In the genomic region with DNA sequence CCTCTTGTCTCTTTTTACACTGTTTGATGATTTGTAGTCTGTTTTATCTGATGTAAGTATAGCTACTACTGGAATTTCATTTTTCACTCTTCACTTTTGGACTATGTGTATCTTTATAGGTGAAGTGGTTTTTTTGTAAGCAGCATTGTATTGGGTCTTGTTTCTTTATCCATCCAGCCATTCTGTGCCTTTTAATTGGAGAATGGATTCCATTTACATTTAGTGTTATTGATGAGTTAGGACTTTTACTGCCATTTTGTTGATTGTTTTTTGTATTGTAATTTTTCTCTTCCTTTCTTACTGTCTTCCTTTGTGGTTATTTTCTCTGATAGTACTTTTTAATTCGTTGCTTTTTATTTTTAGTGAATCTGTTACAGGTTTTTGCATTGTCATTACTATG, we compare ENCODE assay signal across 2 cellular contexts.
TF ChIP-seq lines count a peak whose summit lies in the region.

No MANE protein-coding gene starts in this region.

TF ChIP-seq in A549, 52 proteins besides CTCF, POLR2A, EP300 and RAD21:
- TF ChIP-seq CHD4 (IDR thresholded peaks at IDR 0.05; ENCODE audit: borderline replicate concordance) = no peak
- TF ChIP-seq MAFK (IDR thresholded peaks at IDR 0.05; ENCODE audit: partially characterized antibody) = peak; percentile 1
TF ChIP-seq in A549: peak in this region for 1.

TF ChIP-seq in K562, 482 proteins besides CTCF, POLR2A, EP300 and RAD21:
- no peak for TF ChIP-seq NRF1 (conservative IDR thresholded peaks at IDR 0.05 in 1 of 2, IDR thresholded peaks at IDR 0.05 in 1 of 2)
- TF ChIP-seq ZBTB8A (IDR thresholded peaks at IDR 0.05; ENCODE audit: partially characterized antibody) = no peak
- no peak for TF ChIP-seq STAG1 (CRISPR knock-in tag; IDR thresholded peaks at IDR 0.05; ENCODE audit: borderline replicate concordance)
- TF ChIP-seq ZSCAN32 (CRISPR knock-in tag; IDR thresholded peaks at IDR 0.05) = no peak
- peak; percentile 30; the same call in 1 of the 2 replicates for TF ChIP-seq C11orf30 (IDR thresholded peaks at IDR 0.05; ENCODE audit: low read depth)
- TF ChIP-seq TAF15 (IDR thresholded peaks at IDR 0.05; ENCODE audit: low read depth, low read length) = no peak
- TF ChIP-seq PHB (CRISPR knock-in tag; IDR thresholded peaks at IDR 0.05) = no peak
- TF ChIP-seq, protein P1, sequence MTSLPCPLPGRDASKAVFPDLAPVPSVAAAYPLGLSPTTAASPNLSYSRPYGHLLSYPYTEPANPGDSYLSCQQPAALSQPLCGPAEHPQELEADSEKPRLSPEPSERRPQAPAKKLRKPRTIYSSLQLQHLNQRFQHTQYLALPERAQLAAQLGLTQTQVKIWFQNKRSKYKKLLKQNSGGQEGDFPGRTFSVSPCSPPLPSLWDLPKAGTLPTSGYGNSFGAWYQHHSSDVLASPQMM (CRISPR knock-in tag; IDR thresholded peaks at IDR 0.05) = no peak
- TF ChIP-seq PHTF2 (CRISPR knock-in tag; IDR thresholded peaks at IDR 0.05) = no peak
- TF ChIP-seq CEBPG (CRISPR knock-in tag; IDR thresholded peaks at IDR 0.05) = no peak
- no peak for TF ChIP-seq CEBPG (tag; conservative IDR thresholded peaks at IDR 0.05 in 1 of 2, IDR thresholded peaks at IDR 0.05 in 1 of 2)
- TF ChIP-seq, protein P2, sequence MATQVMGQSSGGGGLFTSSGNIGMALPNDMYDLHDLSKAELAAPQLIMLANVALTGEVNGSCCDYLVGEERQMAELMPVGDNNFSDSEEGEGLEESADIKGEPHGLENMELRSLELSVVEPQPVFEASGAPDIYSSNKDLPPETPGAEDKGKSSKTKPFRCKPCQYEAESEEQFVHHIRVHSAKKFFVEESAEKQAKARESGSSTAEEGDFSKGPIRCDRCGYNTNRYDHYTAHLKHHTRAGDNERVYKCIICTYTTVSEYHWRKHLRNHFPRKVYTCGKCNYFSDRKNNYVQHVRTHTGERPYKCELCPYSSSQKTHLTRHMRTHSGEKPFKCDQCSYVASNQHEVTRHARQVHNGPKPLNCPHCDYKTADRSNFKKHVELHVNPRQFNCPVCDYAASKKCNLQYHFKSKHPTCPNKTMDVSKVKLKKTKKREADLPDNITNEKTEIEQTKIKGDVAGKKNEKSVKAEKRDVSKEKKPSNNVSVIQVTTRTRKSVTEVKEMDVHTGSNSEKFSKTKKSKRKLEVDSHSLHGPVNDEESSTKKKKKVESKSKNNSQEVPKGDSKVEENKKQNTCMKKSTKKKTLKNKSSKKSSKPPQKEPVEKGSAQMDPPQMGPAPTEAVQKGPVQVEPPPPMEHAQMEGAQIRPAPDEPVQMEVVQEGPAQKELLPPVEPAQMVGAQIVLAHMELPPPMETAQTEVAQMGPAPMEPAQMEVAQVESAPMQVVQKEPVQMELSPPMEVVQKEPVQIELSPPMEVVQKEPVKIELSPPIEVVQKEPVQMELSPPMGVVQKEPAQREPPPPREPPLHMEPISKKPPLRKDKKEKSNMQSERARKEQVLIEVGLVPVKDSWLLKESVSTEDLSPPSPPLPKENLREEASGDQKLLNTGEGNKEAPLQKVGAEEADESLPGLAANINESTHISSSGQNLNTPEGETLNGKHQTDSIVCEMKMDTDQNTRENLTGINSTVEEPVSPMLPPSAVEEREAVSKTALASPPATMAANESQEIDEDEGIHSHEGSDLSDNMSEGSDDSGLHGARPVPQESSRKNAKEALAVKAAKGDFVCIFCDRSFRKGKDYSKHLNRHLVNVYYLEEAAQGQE (CRISPR knock-in tag; IDR thresholded peaks at IDR 0.05; ENCODE audit: low read depth) = no peak
- TF ChIP-seq ZNF76 (CRISPR knock-in tag; IDR thresholded peaks at IDR 0.05; ENCODE audit: borderline replicate concordance) = no peak
- TF ChIP-seq ZNF354B (CRISPR knock-in tag; IDR thresholded peaks at IDR 0.05) = peak; percentile 76; the same call in 1 of the 2 replicates
- TF ChIP-seq ZNF507 (tag; conservative IDR thresholded peaks at IDR 0.05) = peak; percentile 97
- TF ChIP-seq TEAD2 (tag; IDR thresholded peaks at IDR 0.05) = no peak
- TF ChIP-seq, protein P3, sequence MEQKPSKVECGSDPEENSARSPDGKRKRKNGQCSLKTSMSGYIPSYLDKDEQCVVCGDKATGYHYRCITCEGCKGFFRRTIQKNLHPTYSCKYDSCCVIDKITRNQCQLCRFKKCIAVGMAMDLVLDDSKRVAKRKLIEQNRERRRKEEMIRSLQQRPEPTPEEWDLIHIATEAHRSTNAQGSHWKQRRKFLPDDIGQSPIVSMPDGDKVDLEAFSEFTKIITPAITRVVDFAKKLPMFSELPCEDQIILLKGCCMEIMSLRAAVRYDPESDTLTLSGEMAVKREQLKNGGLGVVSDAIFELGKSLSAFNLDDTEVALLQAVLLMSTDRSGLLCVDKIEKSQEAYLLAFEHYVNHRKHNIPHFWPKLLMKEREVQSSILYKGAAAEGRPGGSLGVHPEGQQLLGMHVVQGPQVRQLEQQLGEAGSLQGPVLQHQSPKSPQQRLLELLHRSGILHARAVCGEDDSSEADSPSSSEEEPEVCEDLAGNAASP (IDR thresholded peaks at IDR 0.05) = no peak
- TF ChIP-seq ZNF644 (tag; IDR thresholded peaks at IDR 0.05; ENCODE audit: low read depth) = no peak
- no peak for TF ChIP-seq MECOM (CRISPR knock-in tag; IDR thresholded peaks at IDR 0.05)
- peak; percentile 46 for TF ChIP-seq ZNF316 (IDR thresholded peaks at IDR 0.05)
